18 cellular contexts compared by ENCODE assay signal in the genomic region with DNA sequence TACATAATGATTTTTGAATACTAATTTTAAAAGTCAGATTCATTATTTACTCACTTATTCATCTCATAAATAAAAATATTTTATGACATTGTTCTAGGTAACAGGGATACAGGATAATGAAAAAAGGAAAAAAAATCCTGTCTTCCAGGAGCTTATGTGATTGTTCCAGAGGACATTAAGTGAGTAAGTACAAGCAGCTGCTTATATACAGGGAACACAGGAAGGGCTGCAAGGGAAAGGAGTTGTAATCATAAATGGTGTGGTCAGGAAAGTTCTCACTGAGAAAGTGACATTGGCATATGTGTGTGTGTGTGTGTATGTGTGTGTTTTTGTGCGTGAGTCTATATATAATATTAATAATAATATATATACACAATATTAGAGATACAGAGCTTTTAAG.
"Had no signal": no experiment of that assay in that cellular context is flagged by ENCODE, and none has a peak within 500 bp of the region (broad histone marks: within the 10 kb centered on the region; RNA-seq: fewer than 3 reads in every experiment).

No MANE protein-coding gene starts in this region.

- DNase-seq: effector CD8-positive, alpha-beta T cell; effector memory CD8-positive, alpha-beta T cell; endodermal cell; foreskin keratinocyte; heart left ventricle; hypothalamus; immature natural killer cell; islet precursor cell; kidney; kidney glomerular epithelial cell; left cardiac atrium; left lung; left ventricle myocardium superior; lower lobe of right lung; mesenchymal stem cell; mucosa of descending colon; naive B cell had no signal

- ATAC-seq: effector memory CD8-positive, alpha-beta T cell; foreskin keratinocyte; gastroesophageal sphincter; heart left ventricle; left cardiac atrium; left lung; left ventricle myocardium superior; lower lobe of right lung; mucosa of descending colon had no signal
